ENCODE assay signal across 8 cellular contexts in genomic region chr6:13395272-13396237, GRCh38.
DNase-seq lines count a peak whose midpoint lies in the region; ATAC-seq and TF ChIP-seq lines count a peak whose summit lies in the region.

No MANE protein-coding gene starts in this region.

- no peak overlapping the region for H3K27ac Mint-ChIP-seq in CD8-positive, alpha-beta T cell

- intact Hi-C loops in CD8-positive, alpha-beta T cell (cut with DNase I, micrococcal nuclease): no loop called here

- H3K4me1 Mint-ChIP-seq in CD8-positive, alpha-beta T cell (ENCODE audit: low read depth): peaks cover 5% of the 10 kb centered on the region

- no peaks in the 10 kb centered on the region for H3K9me3 ChIP-seq in Peyer's patch
- no peaks in the 10 kb centered on the region for H3K9me3 ChIP-seq in CD8-positive, alpha-beta T cell (ENCODE audit: low read length)

- ATAC-seq in HG02840 (IDR thresholded peaks at IDR 0.05; ENCODE audit: low FRiP score, unreplicated experiment): no peak
- no peak for ATAC-seq in GM19463 (IDR thresholded peaks at IDR 0.05; ENCODE audit: unreplicated experiment)
- ATAC-seq in CD8-positive, alpha-beta T cell: no peak

- peak; percentile 47 for DNase-seq in AG08396 (ENCODE audit: low spot score)
- DNase-seq in HEK293T (ENCODE audit: extremely low spot score): peak; percentile 51
- DNase-seq in Peyer's patch: peak in 2 of 3 donors; percentile 43 to 80
- peak; percentile 67 for DNase-seq in fibroblast of gingiva (ENCODE audit: low read depth)
- DNase-seq in nucleus accumbens (lab: John Stamatoyannopoulos, UW): peak in 30 of 56 donors; percentile 9 to 84 (median 32)
- DNase-seq in CD8-positive, alpha-beta T cell: no peak

- POLR2A ChIA-PET in HEK293T (lab: Yijun Ruan, JAX): interaction anchor here (0.9 kb wide), 1 partner anchor 179 kb away, joined by 7 read pairs; the partner anchor contains the start of gene SIRT5
- POLR2A ChIA-PET in CD8-positive, alpha-beta T cell (lab: Charles Lee): no interaction called here

- H3K36me3 Mint-ChIP-seq in CD8-positive, alpha-beta T cell: no peaks in the 10 kb centered on the region

- no peaks in the 10 kb centered on the region for H3K27me3 Mint-ChIP-seq in CD8-positive, alpha-beta T cell (ENCODE audit: low read depth)

- H3K36me3 ChIP-seq in Peyer's patch: no peaks in the 10 kb centered on the region
- no peaks in the 10 kb centered on the region for H3K36me3 ChIP-seq in CD8-positive, alpha-beta T cell (ENCODE audit: insufficient read depth, low read length)

- H3K27ac ChIP-seq in Peyer's patch: peak overlapping the region; percentile 23 to 58 (median 46)
- no peak overlapping the region for H3K27ac ChIP-seq in CD8-positive, alpha-beta T cell (ENCODE audit: low read depth, low read length)

- H3K4me3 Mint-ChIP-seq in CD8-positive, alpha-beta T cell: no peak overlapping the region

- H3K4me3 ChIP-seq in Peyer's patch: no peak overlapping the region
- no peak overlapping the region for H3K4me3 ChIP-seq in CD8-positive, alpha-beta T cell (ENCODE audit: low read depth, low read length)

- CTCF ChIA-PET in HEK293T (lab: Yijun Ruan, JAX): interaction anchor here (1.1 to 1.2 kb wide), 2 partner anchors 10 to 16 kb away, joined by 3 read pairs; no protein-coding TSS in a partner anchor
- CTCF ChIA-PET in CD8-positive, alpha-beta T cell (lab: Charles Lee): interaction anchor here (0.8 to 0.9 kb wide), 2 partner anchors 19 to 143 kb away, joined by 3 to 5 read pairs; no protein-coding TSS in a partner anchor

- H3K4me1 ChIP-seq in Peyer's patch: peaks cover 0 to 23% (median 11%) of the 10 kb centered on the region in 4 donors
- H3K4me1 ChIP-seq in CD8-positive, alpha-beta T cell (ENCODE audit: insufficient read depth, low read length): peaks cover 6% of the 10 kb centered on the region

- no peak for TF ChIP-seq CTCF in Peyer's patch (IDR thresholded peaks at IDR 0.05)
- no peak for TF ChIP-seq CTCF in CD8-positive, alpha-beta T cell (IDR thresholded peaks at IDR 0.05)

- TF ChIP-seq POLR2A in Peyer's patch (IDR thresholded peaks at IDR 0.05): no peak

- no peaks in the 10 kb centered on the region for H3K9me3 Mint-ChIP-seq in CD8-positive, alpha-beta T cell

- no peaks in the 10 kb centered on the region for H3K27me3 ChIP-seq in Peyer's patch
- H3K27me3 ChIP-seq in CD8-positive, alpha-beta T cell (ENCODE audit: insufficient read depth, low read length): no peaks in the 10 kb centered on the region

TF ChIP-seq in HEK293T, 16 proteins besides CTCF, POLR2A, EP300 and RAD21:
- TF ChIP-seq TARDBP (IDR thresholded peaks at IDR 0.05) (no peak), PKNOX1 (IDR thresholded peaks at IDR 0.05) (peak; percentile 80), L3MBTL2 (conservative IDR thresholded peaks at IDR 0.05) (no peak)

Comparison
In these comparisons a context has a peak if more than half of its experiments do, and no peak if none do; other contexts are left out.
1. DNase-seq: peak in AG08396 (single experiment), HEK293T (single experiment), Peyer's patch (2 of 3), fibroblast of gingiva (single experiment) and nucleus accumbens (30 of 56); none in CD8-positive, alpha-beta T cell (0 of 7).